Comparison of ENCODE assay signal across 16 cellular contexts in genomic region chr10:62073429-62073828, GRCh38.
A peak's percentile ranks its signal among the peaks of the same experiment; 100 is the strongest.
DNase-seq lines count a peak whose midpoint lies in the region; ATAC-seq, FAIRE-seq and TF ChIP-seq lines count a peak whose summit lies in the region.
"Had no signal": no experiment of that assay in that cellular context is flagged by ENCODE, and none has a peak within 500 bp of the region (broad histone marks: within the 10 kb centered on the region; RNA-seq: fewer than 3 reads in every experiment).

No MANE protein-coding gene starts in this region.

- no peaks in the 10 kb centered on the region for H3K27me3 Mint-ChIP-seq in activated T-cell treated with anti-CD3 and anti-CD28 coated beads, Interleukin-2, amount 50 U/mL, for 24 hours
- H3K27me3 Mint-ChIP-seq in stimulated activated naive B cell treated with anti-CD40 and anti-IgM and Interleukin-4, amounts not matched to agents 10 μg/mL and 1 μg/mL and 100 μg/mL, for 72 hours = no peaks in the 10 kb centered on the region
- H3K27me3 Mint-ChIP-seq: activated CD4-positive, alpha-beta T cell treated with anti-CD3 and anti-CD28 coated beads, Interleukin-2, amount 10 ng/mL, durations not matched to agents 7 days and 5 days had no signal

- FAIRE-seq in pancreas (lab: Jason Lieb, UNC) = no peak
- FAIRE-seq: K562 had no signal

- no peaks in the 10 kb centered on the region for H4K20me1 ChIP-seq in SK-N-SH (ENCODE audit: insufficient read depth)

- peaks cover 84% of the 10 kb centered on the region for H3K4me1 Mint-ChIP-seq in activated T-cell treated with anti-CD3 and anti-CD28 coated beads, Interleukin-2, amount 50 U/mL, for 24 hours (ENCODE audit: low read depth)
- H3K4me1 Mint-ChIP-seq in stimulated activated naive B cell treated with anti-CD40 and anti-IgM and Interleukin-4, amounts not matched to agents 10 μg/mL and 1 μg/mL and 100 μg/mL, for 72 hours = peaks cover 43 to 73% of the 10 kb centered on the region in 2 donors

- peak overlapping the region; percentile 82 for H3K27ac Mint-ChIP-seq in activated T-cell treated with anti-CD3 and anti-CD28 coated beads, Interleukin-2, amount 50 U/mL, for 24 hours
- H3K27ac Mint-ChIP-seq in stimulated activated naive B cell treated with anti-CD40 and anti-IgM and Interleukin-4, amounts not matched to agents 10 μg/mL and 1 μg/mL and 100 μg/mL, for 72 hours = peak overlapping the region; percentile 93
- H3K27ac Mint-ChIP-seq: endodermal cell had no signal

- H3K27ac ChIP-seq in SK-N-SH (ENCODE audit: low read depth in 2 of 2, low read length in 1 of 2) (peak overlapping the region; percentile 71 to 87), pancreas (no peak overlapping the region)
- H3K27ac ChIP-seq: left lung, parathyroid adenoma had no signal

- ATAC-seq in stimulated activated naive B cell treated with anti-CD40 and anti-IgM and Interleukin-4, amounts not matched to agents 10 μg/mL and 1 μg/mL and 100 μg/mL, for 72 hours (replicated peaks) = no peak
- ATAC-seq in GM21360 (IDR thresholded peaks at IDR 0.05; ENCODE audit: unreplicated experiment) = no peak
- ATAC-seq in GM21381 (IDR thresholded peaks at IDR 0.05; ENCODE audit: unreplicated experiment) = no peak
- no peak for ATAC-seq in pancreas
- ATAC-seq: heart left ventricle, K562, left lung had no signal

- intact Hi-C loops in pancreas (cut with DNase I) = no loop called here

- H3K4me2 ChIP-seq in SK-N-SH = peak overlapping the region; percentile 4; the same call in 1 of the 2 replicates

- TF ChIP-seq EP300 in SK-N-SH (IDR thresholded peaks at IDR 0.05; ENCODE audit: borderline replicate concordance in 1 of 2, low read depth in 1 of 2, low read length in 1 of 2) = peak; percentile 25 to 67; a peak in 3 of 4 replicates

- CTCF ChIA-PET in SK-N-SH (lab: Yijun Ruan, JAX) = interaction anchor here (1.2 kb wide), 1 partner anchor 35 kb away, joined by 3 read pairs; no protein-coding TSS in a partner anchor

- 0 out of 2 replicates have a peak overlapping the region, but pooled peaks have one; percentile 11 for H3K9ac ChIP-seq in SK-N-SH
- H3K9ac ChIP-seq: parathyroid adenoma had no signal

- H3K79me2 ChIP-seq in SK-N-SH (ENCODE audit: insufficient read depth) = peaks cover 71% of the 10 kb centered on the region
- H3K79me2 ChIP-seq: parathyroid adenoma had no signal

- H3K27me3 ChIP-seq in SK-N-SH (ENCODE audit: insufficient read depth) (no peaks in the 10 kb centered on the region), pancreas (no peaks in the 10 kb centered on the region)
- H3K27me3 ChIP-seq: BE2C, heart left ventricle, left lung had no signal

- no peak overlapping the region for H3K4me3 Mint-ChIP-seq in activated T-cell treated with anti-CD3 and anti-CD28 coated beads, Interleukin-2, amount 50 U/mL, for 24 hours
- H3K4me3 Mint-ChIP-seq in stimulated activated naive B cell treated with anti-CD40 and anti-IgM and Interleukin-4, amounts not matched to agents 10 μg/mL and 1 μg/mL and 100 μg/mL, for 72 hours = no peak overlapping the region
- H3K4me3 Mint-ChIP-seq: activated CD4-positive, alpha-beta T cell treated with anti-CD3 and anti-CD28 coated beads, Interleukin-2, amount 10 ng/mL, durations not matched to agents 7 days and 5 days; endodermal cell had no signal

- peaks cover 100% of the 10 kb centered on the region for H3K36me3 Mint-ChIP-seq in activated T-cell treated with anti-CD3 and anti-CD28 coated beads, Interleukin-2, amount 50 U/mL, for 24 hours (ENCODE audit: low read depth)
- peaks cover 77 to 83% of the 10 kb centered on the region in 2 donors for H3K36me3 Mint-ChIP-seq in stimulated activated naive B cell treated with anti-CD40 and anti-IgM and Interleukin-4, amounts not matched to agents 10 μg/mL and 1 μg/mL and 100 μg/mL, for 72 hours

- H3K4me1 ChIP-seq in SK-N-SH (ENCODE audit: control insufficient read depth in 1 of 2, insufficient read depth in 2 of 2, low read depth in 1 of 2, low read length in 1 of 2) (peaks cover 18 to 74% of the 10 kb centered on the region in 2 experiments), pancreas (peaks cover 0 to 8% (median 6%) of the 10 kb centered on the region in 3 donors)

- H3K9me3 Mint-ChIP-seq in activated T-cell treated with anti-CD3 and anti-CD28 coated beads, Interleukin-2, amount 50 U/mL, for 24 hours = peaks cover 2% of the 10 kb centered on the region
- peaks cover 0 to 3% of the 10 kb centered on the region in 2 donors for H3K9me3 Mint-ChIP-seq in stimulated activated naive B cell treated with anti-CD40 and anti-IgM and Interleukin-4, amounts not matched to agents 10 μg/mL and 1 μg/mL and 100 μg/mL, for 72 hours
- H3K9me3 Mint-ChIP-seq: endodermal cell had no signal

- H3K9me2 ChIP-seq in SK-N-SH = no peaks in the 10 kb centered on the region

- no peak overlapping the region for H2AFZ ChIP-seq in SK-N-SH (ENCODE audit: low read depth)
- H2AFZ ChIP-seq: parathyroid adenoma had no signal

- no peak for TF ChIP-seq RAD21 in SK-N-SH (IDR thresholded peaks at IDR 0.05; ENCODE audit: low read length)

- H3K9me3 ChIP-seq in SK-N-SH = no peaks in the 10 kb centered on the region
- H3K9me3 ChIP-seq in pancreas = no peaks in the 10 kb centered on the region
- H3K9me3 ChIP-seq: BE2C, heart left ventricle, left lung had no signal

- H3K4me3 ChIP-seq in SK-N-SH (ENCODE audit: low read depth in 2 of 2, low read length in 1 of 2) (no peak overlapping the region), pancreas (no peak overlapping the region)
- H3K4me3 ChIP-seq: heart left ventricle, K562, left lung had no signal

- POLR2A ChIA-PET in SK-N-SH (lab: Yijun Ruan, JAX) = interaction anchor here (1.1 kb wide), 1 partner anchor 14 kb away, joined by 3 read pairs; no protein-coding TSS in a partner anchor

- WGBS in SK-N-SH (ENCODE audit: low lambda C conversion rate) = 15% methylated on average over 3 of the region's 3 CpGs
- 51 to 61% methylated on average over 3 of the region's 3 CpGs for WGBS in pancreas, 2 donors

- no peak for TF ChIP-seq CTCF in SK-N-SH (IDR thresholded peaks at IDR 0.05)
- no peak for TF ChIP-seq CTCF in pancreas (IDR thresholded peaks at IDR 0.05)

- peaks cover 60 to 62% of the 10 kb centered on the region in 2 experiments for H3K36me3 ChIP-seq in SK-N-SH (replicated peaks in 1 of 2; ENCODE audit: control insufficient read depth in 1 of 2, insufficient read depth in 2 of 2, low read length in 1 of 2)
- H3K36me3 ChIP-seq in pancreas = peaks cover 0 to 4% (median 4%) of the 10 kb centered on the region in 3 donors

- peaks cover 42% of the 10 kb centered on the region for H3F3A ChIP-seq in SK-N-SH (replicated peaks; ENCODE audit: insufficient read depth)

- DNase-seq in activated T-cell treated with anti-CD3 and anti-CD28 coated beads, Interleukin-2, amount 50 U/mL, for 24 hours = no peak
- DNase-seq in activated T-cell treated with anti-CD3 and anti-CD28 coated beads, Interleukin-2, amount 50 U/mL, for 1 hour = no peak
- DNase-seq in SK-N-SH (peak; percentile 49), globus pallidus (ENCODE audit: low spot score) (peak; percentile 82), pancreas (no peak)
- no peak for DNase-seq in stimulated activated naive B cell treated with anti-CD40 and anti-IgM and Interleukin-4, amounts not matched to agents 10 μg/mL and 1 μg/mL and 100 μg/mL, for 72 hours
- DNase-seq: activated CD4-positive, alpha-beta T cell treated with anti-CD3 and anti-CD28 coated beads, Interleukin-2, amount 10 ng/mL, durations not matched to agents 7 days and 5 days; BE2C; endodermal cell; heart left ventricle; left lung; NCI-H2029 treated with DMSO at 0.1 percent for 48 hours had no signal

TF ChIP-seq in SK-N-SH, 30 proteins besides CTCF, POLR2A, EP300 and RAD21 (continues in another document):
- TF ChIP-seq USF1 (IDR thresholded peaks at IDR 0.05; ENCODE audit: borderline replicate concordance, low read depth) (no peak), FOXM1 (IDR thresholded peaks at IDR 0.05; ENCODE audit: low read depth) (no peak), TAF1 (IDR thresholded peaks at IDR 0.05; ENCODE audit: borderline replicate concordance, low read depth, low read length) (no peak), MXI1 (IDR thresholded peaks at IDR 0.05; ENCODE audit: low read depth, low read length) (no peak), SMC3 (IDR thresholded peaks at IDR 0.05; ENCODE audit: low read depth, low read length) (no peak), YY1 (IDR thresholded peaks at IDR 0.05; ENCODE audit: low read depth) (no peak), ELF1 (IDR thresholded peaks at IDR 0.05) (no peak), TCF12 (IDR thresholded peaks at IDR 0.05) (peak; percentile 77), NRF1 (IDR thresholded peaks at IDR 0.05; ENCODE audit: low read depth, low read length) (no peak), RCOR1 (IDR thresholded peaks at IDR 0.05; ENCODE audit: low read length) (no peak), GATA2 (CRISPR knock-in tag; IDR thresholded peaks at IDR 0.05) (no peak)
- TF ChIP-seq, protein P1, sequence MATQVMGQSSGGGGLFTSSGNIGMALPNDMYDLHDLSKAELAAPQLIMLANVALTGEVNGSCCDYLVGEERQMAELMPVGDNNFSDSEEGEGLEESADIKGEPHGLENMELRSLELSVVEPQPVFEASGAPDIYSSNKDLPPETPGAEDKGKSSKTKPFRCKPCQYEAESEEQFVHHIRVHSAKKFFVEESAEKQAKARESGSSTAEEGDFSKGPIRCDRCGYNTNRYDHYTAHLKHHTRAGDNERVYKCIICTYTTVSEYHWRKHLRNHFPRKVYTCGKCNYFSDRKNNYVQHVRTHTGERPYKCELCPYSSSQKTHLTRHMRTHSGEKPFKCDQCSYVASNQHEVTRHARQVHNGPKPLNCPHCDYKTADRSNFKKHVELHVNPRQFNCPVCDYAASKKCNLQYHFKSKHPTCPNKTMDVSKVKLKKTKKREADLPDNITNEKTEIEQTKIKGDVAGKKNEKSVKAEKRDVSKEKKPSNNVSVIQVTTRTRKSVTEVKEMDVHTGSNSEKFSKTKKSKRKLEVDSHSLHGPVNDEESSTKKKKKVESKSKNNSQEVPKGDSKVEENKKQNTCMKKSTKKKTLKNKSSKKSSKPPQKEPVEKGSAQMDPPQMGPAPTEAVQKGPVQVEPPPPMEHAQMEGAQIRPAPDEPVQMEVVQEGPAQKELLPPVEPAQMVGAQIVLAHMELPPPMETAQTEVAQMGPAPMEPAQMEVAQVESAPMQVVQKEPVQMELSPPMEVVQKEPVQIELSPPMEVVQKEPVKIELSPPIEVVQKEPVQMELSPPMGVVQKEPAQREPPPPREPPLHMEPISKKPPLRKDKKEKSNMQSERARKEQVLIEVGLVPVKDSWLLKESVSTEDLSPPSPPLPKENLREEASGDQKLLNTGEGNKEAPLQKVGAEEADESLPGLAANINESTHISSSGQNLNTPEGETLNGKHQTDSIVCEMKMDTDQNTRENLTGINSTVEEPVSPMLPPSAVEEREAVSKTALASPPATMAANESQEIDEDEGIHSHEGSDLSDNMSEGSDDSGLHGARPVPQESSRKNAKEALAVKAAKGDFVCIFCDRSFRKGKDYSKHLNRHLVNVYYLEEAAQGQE (IDR thresholded peaks at IDR 0.05; ENCODE audit: low read depth, low read length) = no peak

Comparison
In these comparisons a context has a peak if more than half of its experiments do, and no peak if none do; other contexts are left out.
1. DNase-seq: peak in SK-N-SH (single experiment) and globus pallidus (single experiment); none in activated T-cell treated with anti-CD3 and anti-CD28 coated beads, Interleukin-2, amount 50 U/mL, for 24 hours (single experiment), activated T-cell treated with anti-CD3 and anti-CD28 coated beads, Interleukin-2, amount 50 U/mL, for 1 hour (single experiment), stimulated activated naive B cell treated with anti-CD40 and anti-IgM and Interleukin-4, amounts not matched to agents 10 μg/mL and 1 μg/mL and 100 μg/mL, for 72 hours (single experiment) and pancreas (0 of 6).
2. H3K27ac ChIP-seq: peak in SK-N-SH (2 of 2); none in pancreas (0 of 4).